8 cellular contexts compared by ENCODE assay signal in genomic region chr1:9201421-9202239, GRCh38. TPM values are rescaled to one million over a fixed set of nuclear protein-coding genes. Genes with fewer than 3 reads are reported as not detected.
A peak's percentile ranks its signal among the peaks of the same experiment; 100 is the strongest.
DNase-seq lines count a peak whose midpoint lies in the region; ATAC-seq and TF ChIP-seq lines count a peak whose summit lies in the region.

No MANE protein-coding gene starts in this region.

- no peaks in the 10 kb centered on the region for H3F3A ChIP-seq in MM.1S (ENCODE audit: insufficient read depth, low read length)

- H3K9ac ChIP-seq in DND-41 (ENCODE audit: low read depth, low read length), result peak overlapping the region; percentile 27; the same call in 1 of the 2 replicates
- H3K9ac ChIP-seq in MM.1S (ENCODE audit: low read length), result no peak overlapping the region

- DNase-seq in DND-41, result peak; percentile 73
- DNase-seq in MM.1S, result no peak
- DNase-seq in caudate nucleus (lab: John Stamatoyannopoulos, UW), result peak in 21 of 61 donors; percentile 12 to 66 (median 34)
- no peak for DNase-seq in mucosa of descending colon
- peak in 1 of 2 donors; percentile 82 for DNase-seq in aorta
- DNase-seq in NCI-H2107 treated with DMSO at 0.1 percent for 48 hours (lab: John Stamatoyannopoulos, UW; ENCODE audit: unreplicated experiment), result no peak
- no peak for DNase-seq in iPS-NIHi11 (ENCODE audit: low spot score)
- no peak for DNase-seq in HuH-7 (ENCODE audit: low spot score)

- H4K20me1 ChIP-seq in DND-41 (ENCODE audit: insufficient read depth, low read length) (peaks cover 19% of the 10 kb centered on the region), MM.1S (ENCODE audit: insufficient read depth, low read length) (no peaks in the 10 kb centered on the region)

- H3K4me3 ChIP-seq in DND-41 (ENCODE audit: low read depth in 1 of 2, low read length in 2 of 2) (peak overlapping the region in 1 of 2 experiments; percentile 51; a peak in 2 of 4 replicates), MM.1S (ENCODE audit: low read length) (no peak overlapping the region), mucosa of descending colon (no peak overlapping the region), aorta (ENCODE audit: low read length in 2 of 2) (peak overlapping the region in 1 of 2 donors; percentile 15)

- TF ChIP-seq CTCF in DND-41 (IDR thresholded peaks at IDR 0.05; ENCODE audit: borderline replicate concordance, extremely low read depth, low read length, poor library complexity, severe bottlenecking), result no peak
- no peak for TF ChIP-seq CTCF in MM.1S (IDR thresholded peaks at IDR 0.05; ENCODE audit: low read length)
- no peak for TF ChIP-seq CTCF in mucosa of descending colon (IDR thresholded peaks at IDR 0.05)

- H3K27me3 ChIP-seq in DND-41 (ENCODE audit: insufficient read depth, low read length, poor library complexity), result peaks cover 61% of the 10 kb centered on the region
- peaks cover 88% of the 10 kb centered on the region for H3K27me3 ChIP-seq in MM.1S (replicated peaks; ENCODE audit: insufficient read depth, low read length)
- no peaks in the 10 kb centered on the region for H3K27me3 ChIP-seq in aorta (ENCODE audit: control insufficient read depth in 1 of 2, insufficient read depth in 2 of 2, low read length in 1 of 2)

- H2AFZ ChIP-seq in DND-41 (ENCODE audit: low read depth, low read length) (peak overlapping the region; percentile 53), MM.1S (ENCODE audit: low read length) (peak overlapping the region; percentile 45; the same call in 1 of the 2 replicates)

- WGBS in aorta, 2 donors, result 0 to 1% methylated on average over 23 to 24 of the region's 24 CpGs

- H3K4me1 ChIP-seq in DND-41 (ENCODE audit: insufficient read depth, low read length) (peaks cover 41% of the 10 kb centered on the region), MM.1S (ENCODE audit: low read length) (no peaks in the 10 kb centered on the region), mucosa of descending colon (ENCODE audit: low read depth) (no peaks in the 10 kb centered on the region), aorta (ENCODE audit: control insufficient read depth in 1 of 2, insufficient read depth in 2 of 2, low read length in 2 of 2) (no peaks in the 10 kb centered on the region)

- H3K9me2 ChIP-seq in MM.1S (replicated peaks; ENCODE audit: insufficient read depth, low read length), result no peaks in the 10 kb centered on the region

- H3K36me3 ChIP-seq in DND-41 (ENCODE audit: insufficient read depth, low read length) (no peaks in the 10 kb centered on the region), MM.1S (replicated peaks; ENCODE audit: insufficient read depth, low read length) (no peaks in the 10 kb centered on the region), mucosa of descending colon (ENCODE audit: low read depth) (no peaks in the 10 kb centered on the region), aorta (ENCODE audit: control insufficient read depth in 1 of 2, insufficient read depth in 2 of 2, low read length in 1 of 2) (no peaks in the 10 kb centered on the region)

- H3K27ac ChIP-seq in DND-41 (ENCODE audit: low read length) (no peak overlapping the region), MM.1S (ENCODE audit: low read length) (no peak overlapping the region), caudate nucleus (ENCODE audit: low read depth, low read length) (peak overlapping the region; percentile 30), aorta (ENCODE audit: low read depth in 1 of 2, low read length in 2 of 2) (no peak overlapping the region)

- H3K9me3 ChIP-seq in DND-41 (ENCODE audit: insufficient read depth, low read length, severe bottlenecking), result no peaks in the 10 kb centered on the region
- no peaks in the 10 kb centered on the region for H3K9me3 ChIP-seq in MM.1S (replicated peaks; ENCODE audit: insufficient read depth, low read length)
- no peaks in the 10 kb centered on the region for H3K9me3 ChIP-seq in mucosa of descending colon
- H3K9me3 ChIP-seq in aorta (ENCODE audit: control insufficient read depth, low read length), result no peaks in the 10 kb centered on the region

- H3K79me2 ChIP-seq in DND-41 (ENCODE audit: insufficient read depth, low read length) (no peaks in the 10 kb centered on the region), MM.1S (ENCODE audit: low read length) (no peaks in the 10 kb centered on the region)

- intact Hi-C loops in mucosa of descending colon (cut with DNase I, micrococcal nuclease), result no loop called here
- intact Hi-C loops in aorta (cut with DNase I), result no loop called here

- ATAC-seq in DND-41 (ENCODE audit: insufficient read depth, low read depth) (peak; percentile 80), mucosa of descending colon (peak; percentile 24), aorta (ENCODE audit: low FRiP score) (peak; percentile 47)

- H3K4me2 ChIP-seq in DND-41 (ENCODE audit: insufficient read depth, low read length) (peak overlapping the region; percentile 74), MM.1S (ENCODE audit: low read depth, low read length) (peak overlapping the region; percentile 37; the same call in 1 of the 2 replicates)

RNA-seq across cellular contexts. Expression of gene H6PD, which starts 32.9 kb away (rescaled TPM):
- 10 to 100 TPM; 27.6 to 35.3 (median 31.9) TPM for total RNA-seq in mucosa of descending colon
- 10 to 100 TPM; 62.6 to 65.4 TPM for total RNA-seq in aorta
- polyA plus RNA-seq in aorta, result 10 to 100 TPM in 1 of 2 donors, 1 to 10 TPM in 1; 4.8 to 17.9 TPM

Comparison
In these comparisons a context has a peak if more than half of its experiments do, and no peak if none do; other contexts are left out.
1. ATAC-seq: peak in every context shown above with its lines; median percentile 80 in DND-41; 47 in aorta; 24 in mucosa of descending colon.